ENCODE assay signal across 8 cellular contexts in the genomic region with DNA sequence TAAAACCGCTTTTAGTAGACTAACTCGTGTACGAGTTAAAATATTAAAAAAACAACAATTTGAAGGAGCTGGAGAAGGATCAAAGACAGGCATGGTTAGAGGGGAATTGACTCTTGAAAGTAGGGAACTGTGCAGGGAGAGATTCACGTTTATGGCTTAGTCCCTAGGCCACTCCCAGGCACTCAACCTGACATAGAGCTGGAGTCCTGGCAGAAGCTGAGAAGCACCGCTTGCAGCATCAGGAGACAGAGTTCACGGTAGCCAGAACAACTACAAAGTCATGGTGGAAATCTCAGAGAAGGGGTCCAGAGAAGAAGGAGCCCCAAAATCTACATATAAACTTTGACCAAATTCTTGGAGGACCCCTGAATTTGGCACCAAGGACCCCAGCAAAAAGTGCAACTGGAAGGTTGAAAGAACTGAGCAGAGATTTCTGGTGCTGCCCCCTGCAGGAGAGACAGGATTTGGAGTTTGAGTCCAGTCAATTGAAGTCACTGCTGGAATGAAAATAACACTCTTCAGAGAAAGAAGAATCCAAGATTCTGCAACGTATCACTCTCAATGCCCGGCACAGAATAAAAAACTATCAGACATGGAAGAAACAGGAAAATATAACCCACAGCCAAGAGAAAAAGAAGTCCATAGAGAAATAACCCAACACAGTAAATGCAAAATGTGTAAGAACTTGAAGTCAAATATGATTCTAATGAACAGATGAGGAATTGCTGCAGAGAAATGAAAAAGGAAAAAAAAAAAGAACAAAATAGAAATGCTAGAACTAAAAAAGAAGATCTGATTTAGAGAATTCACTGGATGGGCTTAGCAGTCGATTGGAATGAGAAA.
DNase-seq lines count a peak whose midpoint lies in the region; ATAC-seq and TF ChIP-seq lines count a peak whose summit lies in the region.

No MANE protein-coding gene starts in this region.

- no peaks in the 10 kb centered on the region for H3K4me1 ChIP-seq in prostate gland (replicated peaks)

- no peak for ATAC-seq in GM21619 (IDR thresholded peaks at IDR 0.05; ENCODE audit: unreplicated experiment)

- no peaks in the 10 kb centered on the region for H3K27me3 ChIP-seq in prostate gland (replicated peaks; ENCODE audit: insufficient read depth)

- intact Hi-C loops in prostate gland (cut with DNase I): no loop called here

- WGBS in prostate gland: 57% methylated on average over 9 of the region's 9 CpGs

- H3K4me3 ChIP-seq in coronary artery (no peak overlapping the region), prostate gland (no peak overlapping the region)

- H3K9me3 ChIP-seq in prostate gland: no peaks in the 10 kb centered on the region

- TF ChIP-seq CTCF in coronary artery (IDR thresholded peaks at IDR 0.05): no peak
- peak in 3 of 4 experiments; percentile 19 to 27 (median 27) for TF ChIP-seq CTCF in prostate gland (IDR thresholded peaks at IDR 0.05)

- no peak for TF ChIP-seq POLR2A in prostate gland (IDR thresholded peaks at IDR 0.05)

- H3K36me3 ChIP-seq in prostate gland: no peaks in the 10 kb centered on the region

- DNase-seq in activated CD8-positive, alpha-beta memory T cell treated with anti-CD3 and anti-CD28 coated beads, Interleukin-2, amount 50 U/mL, for 24 hours (ENCODE audit: extremely low read depth): peak; percentile 4
- no peak for DNase-seq in activated CD8-positive, alpha-beta memory T cell treated with anti-CD3 and anti-CD28 coated beads for 24 hours
- DNase-seq in NCI-H748 treated with DMSO at 0.1 percent for 48 hours (lab: John Stamatoyannopoulos, UW) (peak; percentile 5), coronary artery (ENCODE audit: low spot score) (peak; percentile 11), prostate gland (ENCODE audit: low spot score) (no peak), NCI-H128 (lab: John Stamatoyannopoulos, UW; ENCODE audit: unreplicated experiment) (no peak), germinal center (ENCODE audit: low spot score) (no peak)

- H3K27ac ChIP-seq in coronary artery: no peak overlapping the region
- no peak overlapping the region for H3K27ac ChIP-seq in prostate gland

Comparison
In these comparisons a context has a peak if more than half of its experiments do, and no peak if none do; other contexts are left out.
1. DNase-seq: peak in activated CD8-positive, alpha-beta memory T cell treated with anti-CD3 and anti-CD28 coated beads, Interleukin-2, amount 50 U/mL, for 24 hours (single experiment), NCI-H748 treated with DMSO at 0.1 percent for 48 hours (single experiment) and coronary artery (single experiment); none in activated CD8-positive, alpha-beta memory T cell treated with anti-CD3 and anti-CD28 coated beads for 24 hours (single experiment), prostate gland (single experiment), NCI-H128 (single experiment) and germinal center (single experiment).